In the genomic region with DNA sequence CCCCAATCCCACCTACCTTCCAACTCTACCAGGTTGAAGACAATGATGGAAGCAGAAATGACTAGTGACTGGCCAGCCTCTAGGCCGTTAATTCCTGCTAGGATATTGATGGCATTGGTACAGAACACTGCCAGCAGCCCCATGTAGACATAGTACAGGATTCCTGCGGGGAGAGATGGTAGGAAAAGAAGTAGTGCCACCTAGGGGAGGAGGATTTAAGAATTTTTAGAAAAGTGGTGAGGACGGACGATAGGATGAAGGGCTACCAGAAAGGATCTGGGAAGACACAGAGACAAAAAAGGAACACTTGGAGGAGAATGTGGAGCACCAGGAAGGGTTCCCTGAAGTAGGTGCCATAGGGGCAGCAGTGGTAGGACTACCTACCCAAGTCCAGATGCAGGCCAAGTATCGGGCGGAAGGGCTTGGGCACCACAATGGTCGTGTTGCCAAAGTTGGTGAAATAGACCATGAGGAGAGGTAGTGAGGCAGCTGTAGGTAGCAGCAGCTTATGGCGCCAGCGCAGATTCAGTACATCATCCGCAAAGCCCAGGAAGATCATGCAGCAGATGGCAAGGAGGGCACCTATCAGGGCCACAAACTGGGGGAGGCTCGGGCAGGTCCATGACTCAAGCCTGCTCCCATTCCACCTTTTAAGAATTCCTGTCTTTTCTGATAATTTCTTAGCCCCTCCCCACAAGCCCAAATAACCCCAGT, we compare ENCODE assay signal across 1 cellular context.
TF ChIP-seq lines count a peak whose summit lies in the region.

No MANE protein-coding gene starts in this region.

TF ChIP-seq in A549, 52 proteins besides CTCF, POLR2A, EP300 and RAD21 (continued from another document):
- TF ChIP-seq, protein P1, sequence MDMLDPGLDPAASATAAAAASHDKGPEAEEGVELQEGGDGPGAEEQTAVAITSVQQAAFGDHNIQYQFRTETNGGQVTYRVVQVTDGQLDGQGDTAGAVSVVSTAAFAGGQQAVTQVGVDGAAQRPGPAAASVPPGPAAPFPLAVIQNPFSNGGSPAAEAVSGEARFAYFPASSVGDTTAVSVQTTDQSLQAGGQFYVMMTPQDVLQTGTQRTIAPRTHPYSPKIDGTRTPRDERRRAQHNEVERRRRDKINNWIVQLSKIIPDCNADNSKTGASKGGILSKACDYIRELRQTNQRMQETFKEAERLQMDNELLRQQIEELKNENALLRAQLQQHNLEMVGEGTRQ (IDR thresholded peaks at IDR 0.05), result no peak
